1 cellular context compared by ENCODE assay signal in the genomic region with DNA sequence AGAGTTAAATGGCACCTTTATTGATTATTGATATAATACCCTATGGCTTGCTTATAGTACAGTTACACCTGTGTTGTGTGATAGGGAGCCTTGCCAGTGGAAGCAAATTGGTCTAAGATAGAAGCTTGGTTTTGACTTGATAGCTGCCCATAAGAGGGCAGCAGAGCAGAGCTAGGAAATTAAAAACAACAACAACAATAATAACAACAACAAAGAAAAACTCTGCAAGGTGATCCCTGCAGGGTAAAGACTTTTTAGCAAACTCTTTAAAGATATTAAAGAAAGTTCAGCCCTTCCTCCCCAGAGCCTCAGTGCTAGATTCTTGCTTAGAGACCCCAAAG.
TF ChIP-seq lines count a peak whose summit lies in the region.

No MANE protein-coding gene starts in this region.

TF ChIP-seq in GM12878, 131 proteins besides CTCF, POLR2A, EP300 and RAD21:
- TF ChIP-seq FOS (IDR thresholded peaks at IDR 0.05; ENCODE audit: borderline replicate concordance, extremely low read depth, insufficient read length) (no peak), MAX (IDR thresholded peaks at IDR 0.05; ENCODE audit: low read depth, low read length) (no peak), SPI1 (IDR thresholded peaks at IDR 0.05; ENCODE audit: borderline replicate concordance, insufficient read depth, low read depth, low read length) (no peak), SMC3 (IDR thresholded peaks at IDR 0.05; ENCODE audit: borderline replicate concordance, low read length) (peak; percentile 15; the same call in 1 of the 2 replicates)
